Comparison of ENCODE assay signal across 8 cellular contexts in the genomic region with DNA sequence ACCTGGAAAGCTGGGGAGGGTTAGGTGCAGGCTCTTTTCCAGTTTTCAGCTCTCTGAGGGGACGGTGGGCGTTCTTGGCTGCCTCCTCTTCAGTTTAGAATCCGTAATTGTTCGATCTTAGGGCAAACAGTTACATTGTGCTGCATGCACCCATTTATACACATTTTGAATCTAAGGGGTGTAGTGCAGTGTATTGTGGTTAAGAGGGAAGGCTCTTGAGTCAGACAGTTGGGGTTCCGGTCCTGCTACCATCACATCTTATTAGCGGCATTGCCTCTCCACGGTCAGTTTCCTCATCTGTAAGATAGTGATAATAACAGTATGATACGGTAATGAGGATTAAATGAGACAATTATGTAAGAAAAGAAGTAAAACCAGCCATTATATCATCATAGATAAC. TPM values are rescaled to one million over a fixed set of nuclear protein-coding genes. Genes with fewer than 3 reads are reported as not detected.
DNase-seq lines count a peak whose midpoint lies in the region; ATAC-seq, FAIRE-seq and TF ChIP-seq lines count a peak whose summit lies in the region.

No MANE protein-coding gene starts in this region.

- no peak overlapping the region for H4K5ac ChIP-seq in mesendoderm (ENCODE audit: low read length)

- peak overlapping the region; percentile 15 for H3K18ac ChIP-seq in mesendoderm (ENCODE audit: low read length)

- H3K4me1 ChIP-seq in A549 (peaks cover 15% of the 10 kb centered on the region; the same call in 2 of the 3 replicates), HEK293 (ENCODE audit: control insufficient read depth, insufficient read depth, low read length) (no peaks in the 10 kb centered on the region), mesendoderm (ENCODE audit: control insufficient read depth, low read depth, low read length) (peaks cover 6% of the 10 kb centered on the region)

- H3K27ac ChIP-seq in A549, result peak overlapping the region; percentile 80 to 88
- H3K27ac ChIP-seq in HEK293 (ENCODE audit: extremely low read depth, low read depth, low read length), result peak overlapping the region; percentile 63
- no peak overlapping the region for H3K27ac ChIP-seq in mesendoderm (ENCODE audit: low read depth, low read length)

- peak overlapping the region; percentile 86 for H3K56ac ChIP-seq in mesendoderm (ENCODE audit: low read length)

- no peak for TF ChIP-seq POLR2A in A549 (IDR thresholded peaks at IDR 0.05; ENCODE audit: low read length)

- no peak overlapping the region for H2BK120ac ChIP-seq in mesendoderm (ENCODE audit: low read depth, low read length)

- peaks cover 31% of the 10 kb centered on the region for H3K79me2 ChIP-seq in mesendoderm (ENCODE audit: control insufficient read depth, insufficient read depth, low read length)

- H2BK15ac ChIP-seq in mesendoderm (replicated peaks; ENCODE audit: low read depth), result no peak overlapping the region

- H3K27me3 ChIP-seq in mesendoderm (ENCODE audit: insufficient read depth, low read length, poor library complexity), result no peaks in the 10 kb centered on the region

- H3K79me1 ChIP-seq in mesendoderm (ENCODE audit: low read length), result peaks cover 13% of the 10 kb centered on the region

- H3K4ac ChIP-seq in mesendoderm (ENCODE audit: low read depth, low read length), result peak overlapping the region; percentile 76

- CTCF ChIA-PET in A549 (lab: Yijun Ruan, JAX), result interaction anchor here (0.7 to 10.0 kb wide), 7 partner anchors 10 to 363 kb away, joined by 3 to 102 read pairs (median 3); no protein-coding TSS in a partner anchor
- CTCF ChIA-PET in HEK293 (lab: Yijun Ruan, JAX), result interaction anchor here (1.0 to 15.8 kb wide), 5 partner anchors 10 to 304 kb away, joined by 3 to 305 read pairs (median 7); no protein-coding TSS in a partner anchor
- CTCF ChIA-PET in GM10248 (lab: Yijun Ruan, JAX), result interaction anchor here (1.6 to 3.0 kb wide), 5 partner anchors 10 to 352 kb away, joined by 4 to 28 read pairs (median 24); no protein-coding TSS in a partner anchor

- DNase-seq in A549 (ENCODE audit: low read depth in 1 of 2, low spot score in 1 of 2) (no peak), astrocyte of the cerebellum (ENCODE audit: low read depth) (no peak), mesendoderm (no peak), GM10248 (ENCODE audit: extremely low spot score) (no peak), SW 1271 (lab: John Stamatoyannopoulos, UW) (no peak), putamen (ENCODE audit: low spot score) (no peak), DMS 273 treated with DMSO at 0.1 percent for 48 hours (lab: John Stamatoyannopoulos, UW) (no peak)

- peak overlapping the region; percentile 0 for H2BK5ac ChIP-seq in mesendoderm (ENCODE audit: low read length)

- POLR2A ChIA-PET in A549 (lab: Yijun Ruan, JAX), result interaction anchor here (1.3 to 2.2 kb wide), 3 partner anchors 8 to 14 kb away, joined by 4 to 8 read pairs (median 6); no protein-coding TSS in a partner anchor
- POLR2A ChIA-PET in HEK293 (lab: Yijun Ruan, JAX), result interaction anchor here (0.7 to 2.0 kb wide), 11 partner anchors 9 to 871 kb away, joined by 3 to 30 read pairs (median 6); a partner anchor contains a TSS
- POLR2A ChIA-PET in GM10248 (lab: Yijun Ruan, JAX), result interaction anchor here (1.0 to 1.1 kb wide), 2 partner anchors 9 to 16 kb away, joined by 3 to 5 read pairs; no protein-coding TSS in a partner anchor

- H3K9me3 ChIP-seq in A549, result 0 out of 3 replicates have a peak, but pooled peaks cover 4% of the 10 kb centered on the region
- H3K9me3 ChIP-seq in HEK293 (ENCODE audit: control insufficient read depth, insufficient read depth, low read depth, low read length), result no peaks in the 10 kb centered on the region

- H3K9ac ChIP-seq in mesendoderm (ENCODE audit: low read length), result peak overlapping the region; percentile 74

- FAIRE-seq in A549 (lab: Jason Lieb, UNC), result no peak

- H4K8ac ChIP-seq in mesendoderm (ENCODE audit: low read depth, low read length), result no peak overlapping the region

- TF ChIP-seq CTCF in A549 (IDR thresholded peaks at IDR 0.05) (no peak), HEK293 (tag by site-specific recombination; IDR thresholded peaks at IDR 0.05) (no peak), astrocyte of the cerebellum (IDR thresholded peaks at IDR 0.05; ENCODE audit: low read depth, low read length, missing control alignments) (no peak), GM10248 (IDR thresholded peaks at IDR 0.05; ENCODE audit: control extremely low read depth, extremely low read depth, low read depth, missing control alignments) (no peak)

- ATAC-seq in A549, result no peak; a peak in 1 of 6 replicates

- H3K4me2 ChIP-seq in A549 (peak overlapping the region; percentile 85), mesendoderm (ENCODE audit: low read length) (peak overlapping the region; percentile 83)

- WGBS in A549 (ENCODE audit: missing lambda C conversion rate), result 1% methylated on average over 8 of the region's 8 CpGs
- WGBS in mesendoderm (ENCODE audit: extremely low coverage, insufficient coverage, low lambda C conversion rate), result no CpG with 5 or more reads among the region's 8 CpGs

- no peak overlapping the region for H3K23ac ChIP-seq in mesendoderm (ENCODE audit: low read length)

- TF ChIP-seq RAD21 in A549 (conservative IDR thresholded peaks at IDR 0.05 in 1 of 2, IDR thresholded peaks at IDR 0.05 in 1 of 2), result no peak

- H3K4me3 ChIP-seq in A549 (peak overlapping the region; percentile 87), HEK293 (ENCODE audit: low read depth, low read length) (peak overlapping the region; percentile 72), astrocyte of the cerebellum (ENCODE audit: low read depth, low read length) (peak overlapping the region; percentile 80), mesendoderm (ENCODE audit: low read length) (peak overlapping the region; percentile 43)

- no peak for TF ChIP-seq EP300 in A549 (IDR thresholded peaks at IDR 0.05)

- peak overlapping the region; percentile 73 for H2AK5ac ChIP-seq in mesendoderm (ENCODE audit: low read length)

- in situ Hi-C loops in astrocyte of the cerebellum (cut with HindIII; ENCODE audit: low sequenced_read_pairs), result no loop called here

- H3K36me3 ChIP-seq in HEK293 (ENCODE audit: control insufficient read depth in 2 of 2, insufficient read depth in 1 of 2, low read length in 2 of 2), result peaks cover 30 to 44% of the 10 kb centered on the region in 2 experiments
- peaks cover 4% of the 10 kb centered on the region for H3K36me3 ChIP-seq in mesendoderm (ENCODE audit: control insufficient read depth, insufficient read depth, low read length)

TF ChIP-seq in A549, 52 proteins besides CTCF, POLR2A, EP300 and RAD21 (continues in another document):
- TF ChIP-seq FOSB (CRISPR knock-in tag; IDR thresholded peaks at IDR 0.05), result no peak
- no peak for TF ChIP-seq MAZ (IDR thresholded peaks at IDR 0.05; ENCODE audit: borderline replicate concordance, low read depth, low read length)
- no peak for TF ChIP-seq CBX8 (IDR thresholded peaks at IDR 0.05)
- TF ChIP-seq EHMT2 (IDR thresholded peaks at IDR 0.05; ENCODE audit: low read depth), result no peak
- no peak for TF ChIP-seq ESRRA (IDR thresholded peaks at IDR 0.05; ENCODE audit: borderline replicate concordance, low read length)
- TF ChIP-seq HDAC2 (IDR thresholded peaks at IDR 0.05), result no peak
- TF ChIP-seq, protein P1, sequence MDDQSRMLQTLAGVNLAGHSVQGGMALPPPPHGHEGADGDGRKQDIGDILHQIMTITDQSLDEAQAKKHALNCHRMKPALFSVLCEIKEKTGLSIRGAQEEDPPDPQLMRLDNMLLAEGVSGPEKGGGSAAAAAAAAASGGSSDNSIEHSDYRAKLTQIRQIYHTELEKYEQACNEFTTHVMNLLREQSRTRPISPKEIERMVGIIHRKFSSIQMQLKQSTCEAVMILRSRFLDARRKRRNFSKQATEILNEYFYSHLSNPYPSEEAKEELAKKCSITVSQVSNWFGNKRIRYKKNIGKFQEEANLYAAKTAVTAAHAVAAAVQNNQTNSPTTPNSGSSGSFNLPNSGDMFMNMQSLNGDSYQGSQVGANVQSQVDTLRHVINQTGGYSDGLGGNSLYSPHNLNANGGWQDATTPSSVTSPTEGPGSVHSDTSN (IDR thresholded peaks at IDR 0.05), result no peak

TF ChIP-seq in HEK293, 187 proteins besides CTCF, POLR2A, EP300 and RAD21 (continues in another document):
- TF ChIP-seq EGR2 (tag by site-specific recombination; IDR thresholded peaks at IDR 0.05; ENCODE audit: low read depth), result no peak
- TF ChIP-seq ZNF529 (tag by site-specific recombination; IDR thresholded peaks at IDR 0.05; ENCODE audit: insufficient replicate concordance), result no peak
- no peak for TF ChIP-seq ZNF202 (tag by site-specific recombination; IDR thresholded peaks at IDR 0.05; ENCODE audit: borderline replicate concordance)
- no peak for TF ChIP-seq SCRT1 (tag by site-specific recombination; IDR thresholded peaks at IDR 0.05; ENCODE audit: borderline replicate concordance)

RNA-seq across cellular contexts. Expression of a gene that starts 0.6 kb away (rescaled TPM):
- polyA plus RNA-seq in A549 (2011; rRNA removed), result 76.1 and 96.8 TPM in 2 replicates
- polyA plus RNA-seq in A549 (2012; cell fraction: cytosol; rRNA removed), result 59.6 and 61.4 TPM in 2 replicates
- 43.5 and 62.0 TPM in 2 replicates for polyA plus RNA-seq in A549 (2012; cell fraction: nucleus; rRNA removed)
- polyA plus RNA-seq in A549 (2017; fragmentation: RNase III; extraction: RNeasy Plus Mini Kit Qiagen cat#74134 plus additional on column Dnase treatment), result 97.9 to 111 TPM (median 101 TPM) in 3 replicates
- polyA minus RNA-seq in A549 (2011; rRNA and poly(A)+ RNA removed), result 45.1 and 62.3 TPM in 2 replicates
- polyA plus RNA-seq in mesendoderm (2013, experiment 1 of 2), result 35.1 TPM
- polyA plus RNA-seq in mesendoderm (2013, experiment 2 of 2), result 35.8 TPM

RNA-seq across cellular contexts. Expression of a gene that starts 29.8 kb away (rescaled TPM):
- polyA plus RNA-seq in A549 (2011; rRNA removed) (0.09 and 0.17 TPM in 2 replicates), A549 (2017; fragmentation: RNase III; extraction: RNeasy Plus Mini Kit Qiagen cat#74134 plus additional on column Dnase treatment) (0.10 to 0.17 TPM (median 0.13 TPM) in 3 replicates)
- 0.05 and 0.14 TPM in 2 replicates for polyA plus RNA-seq in A549 (2012; cell fraction: cytosol; rRNA removed)
- 0.10 and 0.17 TPM in 2 replicates for polyA plus RNA-seq in A549 (2012; cell fraction: nucleus; rRNA removed)
- polyA minus RNA-seq in A549 (2011; rRNA and poly(A)+ RNA removed), result 0.08 and 0.10 TPM in 2 replicates
- polyA plus RNA-seq in mesendoderm (2013, experiment 1 of 2), result 0.01 TPM
- 0.01 TPM for polyA plus RNA-seq in mesendoderm (2013, experiment 2 of 2)
